16 cellular contexts compared by ENCODE assay signal in the genomic region with DNA sequence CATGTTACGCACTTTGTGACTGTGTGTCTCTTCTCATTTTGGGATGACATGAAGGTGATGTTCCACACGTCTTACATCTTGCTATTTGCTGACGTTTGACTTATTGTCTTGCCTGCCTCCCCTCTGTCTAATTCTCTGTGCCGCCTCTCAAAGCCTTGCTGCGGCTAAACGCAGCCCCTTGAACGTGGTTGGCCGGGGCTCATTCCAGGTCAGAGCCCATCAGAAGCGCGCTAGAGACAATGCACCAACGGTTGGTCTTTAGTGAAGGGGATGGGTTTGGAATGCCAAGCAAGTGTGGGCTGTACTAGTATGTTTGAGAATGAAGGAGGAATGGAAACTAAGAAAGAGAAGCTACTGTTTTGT. TPM values are rescaled to one million over a fixed set of nuclear protein-coding genes. Genes with fewer than 3 reads are reported as not detected.
A peak's percentile ranks its signal among the peaks of the same experiment; 100 is the strongest.
DNase-seq lines count a peak whose midpoint lies in the region; ATAC-seq, FAIRE-seq and TF ChIP-seq lines count a peak whose summit lies in the region.
"Had no signal": no experiment of that assay in that cellular context is flagged by ENCODE, and none has a peak within 500 bp of the region (broad histone marks: within the 10 kb centered on the region; RNA-seq: fewer than 3 reads in every experiment).

No MANE protein-coding gene starts in this region.

- peaks cover 69% of the 10 kb centered on the region for H3K4me1 Mint-ChIP-seq in activated naive CD8-positive, alpha-beta T cell treated with anti-CD3 and anti-CD28 coated beads for 36 hours

- no peak for TF ChIP-seq POLR2A in HepG2 (IDR thresholded peaks at IDR 0.05; ENCODE audit: insufficient read depth in 1 of 2, low read depth in 2 of 2, low read length in 2 of 2)
- TF ChIP-seq POLR2A in right lobe of liver (IDR thresholded peaks at IDR 0.05) = no peak

- H3K27me3 ChIP-seq in HepG2 (ENCODE audit: control insufficient read depth in 1 of 2, insufficient read depth in 2 of 2, low read length in 2 of 2) (no peaks in the 10 kb centered on the region), right lobe of liver (no peaks in the 10 kb centered on the region)
- H3K27me3 ChIP-seq: heart left ventricle, uterus had no signal

- no peak for FAIRE-seq in HepG2 (lab: Jason Lieb, UNC)
- FAIRE-seq: keratinocyte had no signal

- no peaks in the 10 kb centered on the region for H3K9me3 Mint-ChIP-seq in activated naive CD8-positive, alpha-beta T cell treated with anti-CD3 and anti-CD28 coated beads for 36 hours

- H3K36me3 ChIP-seq in HepG2 (replicated peaks in 1 of 2; ENCODE audit: control insufficient read depth in 1 of 2, insufficient read depth in 2 of 2, low read length in 2 of 2) = no peaks in the 10 kb centered on the region; a peak in 2 of 5 replicates
- H3K36me3 ChIP-seq in right lobe of liver = no peaks in the 10 kb centered on the region
- H3K36me3 ChIP-seq: heart left ventricle, uterus had no signal

- DNase-seq in HepG2 (ENCODE audit: low spot score) (no peak), right lobe of liver (no peak), midbrain (lab: John Stamatoyannopoulos, UW) (peak; percentile 61), DMS79 (lab: John Stamatoyannopoulos, UW) (no peak)
- no peak for DNase-seq in activated naive CD8-positive, alpha-beta T cell treated with anti-CD3 and anti-CD28 coated beads for 36 hours
- no peak for DNase-seq in activated CD4-positive, CD25-positive, alpha-beta regulatory T cell treated with anti-CD3 and anti-CD28 coated beads, Interleukin-2, amount 50 U/mL, for 72 hours
- DNase-seq: activated CD4-positive, alpha-beta T cell treated with anti-CD3 and anti-CD28 coated beads for 1 hour; heart left ventricle; Kasumi-1; NCI-H1417 treated with DMSO at 0.1 percent for 48 hours; stimulated activated CD4-positive, alpha-beta T cell treated with anti-CD3 and anti-CD28 coated beads, Interleukin-4, amount 100 ng/mL, for 1 hour; uterus had no signal

- H3K27ac ChIP-seq in HepG2 (ENCODE audit: extremely low read length, insufficient read depth, low read length) = peak overlapping the region; percentile 46
- no peak overlapping the region for H3K27ac ChIP-seq in right lobe of liver
- H3K27ac ChIP-seq: heart left ventricle, uterus had no signal

- in situ Hi-C loops in HepG2 (cut with HindIII; ENCODE audit: extremely low pct_ligation_motif_present, low pct_unique_long_range_greater_than_20kb) = no loop called here

- BruUV-seq in HepG2 (replicated peaks; lab: Mats Ljungman, UMichigan) = no TSS peak

- H3K4me1 ChIP-seq in HepG2 (ENCODE audit: insufficient read depth, low read length) (peaks cover 47% of the 10 kb centered on the region), right lobe of liver (peaks cover 0 to 11% (median 0%) of the 10 kb centered on the region in 4 donors)

- intact Hi-C loops in HepG2 (cut with micrococcal nuclease; ENCODE audit: unreplicated experiment) (loop anchor here (2.0 kb wide), 1 partner anchor 34 kb away; no protein-coding TSS in a partner anchor), right lobe of liver (cut with DNase I) (no loop called here)

- 94% methylated on average over 11 of the region's 11 CpGs for WGBS in HepG2 (ENCODE audit: low lambda C conversion rate)
- WGBS in right lobe of liver (ENCODE audit: insufficient coverage, low coverage, low lambda C conversion rate, missing lambda C conversion rate) = 94% methylated on average over 11 of the region's 11 CpGs

- POLR2A ChIA-PET in HepG2 (lab: Yijun Ruan, JAX) = no interaction called here

- H3K9ac ChIP-seq in HepG2 (ENCODE audit: insufficient read depth, low read depth, low read length) = 0 out of 2 replicates have a peak overlapping the region, but pooled peaks have one; percentile 24

- peak overlapping the region; percentile 87 for H3K27ac Mint-ChIP-seq in activated naive CD8-positive, alpha-beta T cell treated with anti-CD3 and anti-CD28 coated beads for 36 hours

- H3K79me2 ChIP-seq in HepG2 (ENCODE audit: insufficient read depth, low read length) = peaks cover 73% of the 10 kb centered on the region

- TF ChIP-seq CTCF in HepG2 (CRISPR knock-in tag; IDR thresholded peaks at IDR 0.05) (no peak), right lobe of liver (IDR thresholded peaks at IDR 0.05) (no peak)

- ATAC-seq in HepG2 (no peak), right lobe of liver (no peak), GM21515 (IDR thresholded peaks at IDR 0.05; ENCODE audit: unreplicated experiment) (no peak), HG03460 (IDR thresholded peaks at IDR 0.05; ENCODE audit: unreplicated experiment) (no peak)
- ATAC-seq: esophagus mucosa, heart left ventricle had no signal

- H3K36me3 Mint-ChIP-seq in activated naive CD8-positive, alpha-beta T cell treated with anti-CD3 and anti-CD28 coated beads for 36 hours = peaks cover 3% of the 10 kb centered on the region

- H3K4me3 Mint-ChIP-seq in activated naive CD8-positive, alpha-beta T cell treated with anti-CD3 and anti-CD28 coated beads for 36 hours = no peak overlapping the region

- no peak overlapping the region for H2AFZ ChIP-seq in HepG2 (ENCODE audit: low read length)

- TF ChIP-seq EP300 in HepG2 (IDR thresholded peaks at IDR 0.05; ENCODE audit: low read depth in 2 of 2, low read length in 2 of 2) = no peak
- TF ChIP-seq EP300 in HepG2 (CRISPR knock-in tag; IDR thresholded peaks at IDR 0.05; ENCODE audit: borderline replicate concordance) = no peak

- CTCF ChIA-PET in HepG2 (lab: Yijun Ruan, JAX; ENCODE audit: low intra/inter-chr PET ratio, low total read pairs) = no interaction called here

- H3K9me3 ChIP-seq in HepG2 (ENCODE audit: low read length) (no peaks in the 10 kb centered on the region), right lobe of liver (no peaks in the 10 kb centered on the region)
- H3K9me3 ChIP-seq: heart left ventricle, uterus had no signal

- no peaks in the 10 kb centered on the region; the same call in 1 of the 2 replicates for H4K20me1 ChIP-seq in HepG2 (ENCODE audit: insufficient read depth, low read length)

- peak overlapping the region; percentile 60; the same call in 1 of the 2 replicates for H3K4me2 ChIP-seq in HepG2 (ENCODE audit: low read depth, low read length)

- H3K27me3 Mint-ChIP-seq in activated naive CD8-positive, alpha-beta T cell treated with anti-CD3 and anti-CD28 coated beads for 36 hours = no peaks in the 10 kb centered on the region

- no peak for TF ChIP-seq RAD21 in HepG2 (CRISPR knock-in tag; IDR thresholded peaks at IDR 0.05)

- H3K4me3 ChIP-seq in HepG2 (replicated peaks in 1 of 3; ENCODE audit: insufficient read depth in 1 of 3, low read depth in 2 of 3, low read length in 3 of 3) (no peak overlapping the region; a peak in 1 of 6 replicates), right lobe of liver (no peak overlapping the region)
- H3K4me3 ChIP-seq: heart left ventricle, uterus had no signal

TF ChIP-seq in HepG2, 621 proteins besides CTCF, POLR2A, EP300 and RAD21 (continues in another document):
- no peak for TF ChIP-seq SMARCE1 (IDR thresholded peaks at IDR 0.05; ENCODE audit: borderline replicate concordance)
- TF ChIP-seq MAFK (conservative IDR thresholded peaks at IDR 0.05 in 1 of 2, IDR thresholded peaks at IDR 0.05 in 1 of 2; ENCODE audit: low read length in 2 of 2) = 0 out of 4 replicates have a peak, but pooled peaks of 1 of the 2 experiments have one; percentile 21
- peak; percentile 40; the same call in 1 of the 2 replicates for TF ChIP-seq NRL (CRISPR knock-in tag; IDR thresholded peaks at IDR 0.05; ENCODE audit: borderline replicate concordance)
- no peak for TF ChIP-seq ATF7 (IDR thresholded peaks at IDR 0.05)
- TF ChIP-seq ATF7 (CRISPR knock-in tag; IDR thresholded peaks at IDR 0.05) = no peak
- no peak for TF ChIP-seq CHCHD3 (CRISPR knock-in tag; IDR thresholded peaks at IDR 0.05)
- no peak for TF ChIP-seq PHF8 (CRISPR knock-in tag; IDR thresholded peaks at IDR 0.05)
- TF ChIP-seq ZFX (CRISPR knock-in tag; IDR thresholded peaks at IDR 0.05; ENCODE audit: low read depth) = no peak
- no peak for TF ChIP-seq NKX3-1 (CRISPR knock-in tag; IDR thresholded peaks at IDR 0.05)
- TF ChIP-seq NR2F2 (IDR thresholded peaks at IDR 0.05; ENCODE audit: borderline replicate concordance, low read depth) = no peak

RNA-seq across cellular contexts. Expression of gene WDR20, which starts 45.0 kb away (rescaled TPM):
- 23.2 and 30.5 TPM in 2 replicates for total RNA-seq in HepG2 (2016; rRNA removed; fragmentation: Illumina TruSeq; extraction: Trizol)
- 24.1 and 25.7 TPM in 2 replicates for total RNA-seq in HepG2 (2016; cell fraction: cytosol; rRNA removed; fragmentation: Illumina TruSeq; extraction: Trizol; ENCODE audit: low read depth)
- total RNA-seq in HepG2 (2016; cell fraction: insoluble cytoplasmic fraction; rRNA removed; fragmentation: Illumina TruSeq; extraction: Trizol) = 25.8 and 28.7 TPM in 2 replicates
- total RNA-seq in HepG2 (2016; cell fraction: membrane; rRNA removed; fragmentation: Illumina TruSeq; extraction: Trizol) = 29.7 and 34.1 TPM in 2 replicates
- total RNA-seq in HepG2 (2016; cell fraction: nucleus; rRNA removed; fragmentation: Illumina TruSeq; extraction: Trizol) = 22.4 and 24.2 TPM in 2 replicates
- polyA plus RNA-seq in HepG2 (2011; rRNA removed) = 10.4 and 11.6 TPM in 2 replicates
- polyA plus RNA-seq in HepG2 (2011; cell fraction: cytosol; rRNA removed) = 9.4 and 10.2 TPM in 2 replicates
- polyA plus RNA-seq in HepG2 (2011; cell fraction: nucleus; rRNA removed) = 11.4 and 12.2 TPM in 2 replicates
- polyA plus RNA-seq in HepG2 (2012) = 10.7 and 12.8 TPM in 2 replicates
- polyA plus RNA-seq in HepG2 (2016; cell fraction: cytosol; fragmentation: Illumina TruSeq; extraction: Trizol; ENCODE audit: low read depth) = 3.0 and 3.7 TPM in 2 replicates
- 25.3 and 26.3 TPM in 2 replicates for polyA plus RNA-seq in HepG2 (2016; cell fraction: insoluble cytoplasmic fraction; fragmentation: Illumina TruSeq; extraction: Trizol; ENCODE audit: low read depth)
- 7.5 and 8.4 TPM in 2 replicates for polyA plus RNA-seq in HepG2 (2016; cell fraction: membrane; fragmentation: Illumina TruSeq; extraction: Trizol; ENCODE audit: low read depth)
- 25.1 and 26.7 TPM in 2 replicates for polyA plus RNA-seq in HepG2 (2016; cell fraction: nucleus; fragmentation: Illumina TruSeq; extraction: Trizol; ENCODE audit: insufficient read depth, low read depth)
- 27.9 and 31.3 TPM in 2 replicates for polyA minus RNA-seq in HepG2 (2011; rRNA and poly(A)+ RNA removed; ENCODE audit: low replicate concordance)
- polyA minus RNA-seq in HepG2 (2011; cell fraction: cytosol; rRNA and poly(A)+ RNA removed) = 14.9 and 18.5 TPM in 2 replicates
- 27.6 and 29.8 TPM in 2 replicates for polyA minus RNA-seq in HepG2 (2011; cell fraction: nucleus; rRNA and poly(A)+ RNA removed)
- total RNA-seq in right lobe of liver = 10 to 100 TPM in 5 of 6 experiments, 1 to 10 TPM in 1; 6.3 to 14.7 (median 12.4) TPM
- total RNA-seq in activated naive CD8-positive, alpha-beta T cell treated with anti-CD3 and anti-CD28 coated beads for 36 hours = 10 to 100 TPM; 22.3 to 27.3 TPM
